ENCODE assay signal across 22 cellular contexts in the genomic region with DNA sequence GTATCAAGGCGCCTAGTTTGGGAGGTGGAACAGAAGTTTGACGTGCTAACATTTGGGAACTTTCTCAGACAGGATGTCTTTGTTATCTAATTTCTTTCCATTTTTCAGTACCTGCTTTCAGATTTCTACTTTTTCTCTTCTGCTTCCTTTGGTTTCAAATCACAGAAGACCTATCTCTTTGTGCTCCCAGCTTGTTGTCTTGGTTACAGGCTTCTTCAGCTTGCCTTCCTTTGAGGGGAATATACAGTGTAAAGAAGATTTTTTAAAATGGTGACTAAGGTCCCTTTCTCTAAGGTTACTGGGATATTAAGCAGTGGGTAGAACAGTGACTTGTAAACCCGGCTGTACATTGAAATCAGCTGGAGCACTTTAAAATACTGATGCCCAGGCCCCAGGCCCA. TPM values are rescaled to one million over a fixed set of nuclear protein-coding genes. Genes with fewer than 3 reads are reported as not detected.
DNase-seq lines count a peak whose midpoint lies in the region; ATAC-seq, FAIRE-seq and TF ChIP-seq lines count a peak whose summit lies in the region.
"Had no signal": no experiment of that assay in that cellular context is flagged by ENCODE, and none has a peak within 500 bp of the region (broad histone marks: within the 10 kb centered on the region; RNA-seq: fewer than 3 reads in every experiment).

No MANE protein-coding gene starts in this region.

- POLR2A ChIA-PET in A549 (lab: Yijun Ruan, JAX): no interaction called here

- ATAC-seq in A549: no peak
- peak; percentile 41 for ATAC-seq in HG03354 (IDR thresholded peaks at IDR 0.05; ENCODE audit: poor library complexity, severe bottlenecking, unreplicated experiment)
- ATAC-seq in activated naive CD4-positive, alpha-beta T cell treated with anti-CD3 and anti-CD28 coated beads, Interleukin-2, amount 50 U/mL, for 72 hours: no peak

- no peaks in the 10 kb centered on the region for H3K27me3 Mint-ChIP-seq in nephron progenitor cell (ENCODE audit: low read depth, poor library complexity)

- no peaks in the 10 kb centered on the region for H3K9me3 ChIP-seq in A549
- H3K9me3 ChIP-seq: HAP-1 had no signal

- TF ChIP-seq POLR2A in A549 (IDR thresholded peaks at IDR 0.05; ENCODE audit: low read length): no peak

- no peak overlapping the region for H3K4me3 Mint-ChIP-seq in nephron progenitor cell
- H3K4me3 Mint-ChIP-seq: CD8-positive, alpha-beta memory T cell had no signal

- H3K27ac ChIP-seq in A549: peak overlapping the region; percentile 27 to 69; a peak in 3 of 6 replicates
- H3K27ac ChIP-seq: C4-2B, GM23248, RWPE1, SK-N-MC had no signal

- peaks cover 31% of the 10 kb centered on the region for H3K36me3 Mint-ChIP-seq in nephron progenitor cell (ENCODE audit: low read depth)
- peaks cover 8 to 16% of the 10 kb centered on the region in 2 donors for H3K36me3 Mint-ChIP-seq in activated naive CD4-positive, alpha-beta T cell treated with anti-CD3 and anti-CD28 coated beads, Interleukin-2, amount 50 U/mL, for 72 hours

- peak; percentile 7 for FAIRE-seq in A549 (lab: Jason Lieb, UNC)

- peaks cover 63% of the 10 kb centered on the region for H3K4me1 ChIP-seq in A549

- no peak for TF ChIP-seq RAD21 in A549 (conservative IDR thresholded peaks at IDR 0.05 in 1 of 2, IDR thresholded peaks at IDR 0.05 in 1 of 2)

- no peak for TF ChIP-seq EP300 in A549 (IDR thresholded peaks at IDR 0.05)

- no peaks in the 10 kb centered on the region for H3K9me3 Mint-ChIP-seq in nephron progenitor cell
- no peaks in the 10 kb centered on the region for H3K9me3 Mint-ChIP-seq in activated naive CD4-positive, alpha-beta T cell treated with anti-CD3 and anti-CD28 coated beads, Interleukin-2, amount 50 U/mL, for 72 hours

- no peak overlapping the region for H3K4me3 ChIP-seq in A549
- H3K4me3 ChIP-seq: GM23248, HAP-1, SK-N-MC had no signal

- peak overlapping the region; percentile 53 for H3K27ac Mint-ChIP-seq in nephron progenitor cell
- no peak overlapping the region for H3K27ac Mint-ChIP-seq in activated naive CD4-positive, alpha-beta T cell treated with anti-CD3 and anti-CD28 coated beads, Interleukin-2, amount 50 U/mL, for 72 hours

- peaks cover 28% of the 10 kb centered on the region for H3K4me1 Mint-ChIP-seq in nephron progenitor cell

- H3K4me2 ChIP-seq in A549: no peak overlapping the region

- TF ChIP-seq CTCF in A549 (IDR thresholded peaks at IDR 0.05) (no peak), GM20000 (IDR thresholded peaks at IDR 0.05; ENCODE audit: extremely low read depth, missing control alignments) (no peak), nephron progenitor cell (IDR thresholded peaks at IDR 0.05) (no peak)

- DNase-seq in A549 (ENCODE audit: low read depth in 1 of 2, low spot score in 1 of 2) (no peak), GM20000 (ENCODE audit: low spot score) (peak; percentile 8), nephron progenitor cell (no peak), NCI-H2081 (lab: John Stamatoyannopoulos, UW) (no peak), mesenteric fat pad (ENCODE audit: low spot score) (no peak)
- no peak for DNase-seq in stimulated activated CD4-positive, alpha-beta T cell treated with anti-CD3 and anti-CD28 coated beads, Interleukin-15, amount 100 ng/mL, for 24 hours
- no peak for DNase-seq in activated naive CD4-positive, alpha-beta T cell treated with anti-CD3 and anti-CD28 coated beads, Interleukin-2, amount 50 U/mL, for 72 hours (ENCODE audit: low spot score in 2 of 2)
- DNase-seq: 8988T; Calu3; CD8-positive, alpha-beta memory T cell; DMS153; GM23248; Karpas-422; MV-4-11; NCI-H1694 treated with DMSO at 0.1 percent for 48 hours; NCI-H510A; SHP77 treated with DMSO at 0.1 percent for 48 hours had no signal

- CTCF ChIA-PET in A549 (lab: Yijun Ruan, JAX): interaction anchor here (0.6 to 1.1 kb wide), 2 partner anchors 104 to 159 kb away, joined by 3 read pairs; no protein-coding TSS in a partner anchor

- WGBS in A549 (ENCODE audit: missing lambda C conversion rate): 91% methylated on average over 3 of the region's 3 CpGs

TF ChIP-seq in A549, 52 proteins besides CTCF, POLR2A, EP300 and RAD21:
- TF ChIP-seq MAFK (IDR thresholded peaks at IDR 0.05; ENCODE audit: partially characterized antibody) (no peak), KDM5A (IDR thresholded peaks at IDR 0.05) (no peak), FOSL2 (IDR thresholded peaks at IDR 0.05) (no peak), FOSL2 (CRISPR knock-in tag; IDR thresholded peaks at IDR 0.05) (no peak), REST (IDR thresholded peaks at IDR 0.05) (no peak), USF2 (IDR thresholded peaks at IDR 0.05) (no peak), GATA3 (IDR thresholded peaks at IDR 0.05; ENCODE audit: borderline replicate concordance) (no peak), FOXS1 (CRISPR knock-in tag; IDR thresholded peaks at IDR 0.05) (no peak), CHD2 (IDR thresholded peaks at IDR 0.05; ENCODE audit: low read length, partially characterized antibody) (no peak), HMGXB4 (CRISPR knock-in tag; IDR thresholded peaks at IDR 0.05; ENCODE audit: borderline replicate concordance) (no peak), ESRRA (IDR thresholded peaks at IDR 0.05; ENCODE audit: borderline replicate concordance, low read length) (no peak), ZC3H11A (IDR thresholded peaks at IDR 0.05) (no peak), SREBF2 (IDR thresholded peaks at IDR 0.05) (no peak)

RNA-seq across cellular contexts. Expression of gene TMEM164, which starts 48.0 kb away (rescaled TPM):
- polyA plus RNA-seq in A549 (2011; rRNA removed) (32.0 and 36.3 TPM in 2 replicates), A549 (2017; fragmentation: RNase III; extraction: RNeasy Plus Mini Kit Qiagen cat#74134 plus additional on column Dnase treatment) (35.3 to 43.7 TPM (median 38.9 TPM) in 3 replicates)
- polyA plus RNA-seq in A549 (2012; cell fraction: cytosol; rRNA removed): 14.8 and 21.4 TPM in 2 replicates
- polyA plus RNA-seq in A549 (2012; cell fraction: nucleus; rRNA removed): 20.1 and 24.0 TPM in 2 replicates
- 44.0 and 45.7 TPM in 2 replicates for polyA minus RNA-seq in A549 (2011; rRNA and poly(A)+ RNA removed)
- total RNA-seq in mesenteric fat pad: 49.7 TPM
- total RNA-seq in activated naive CD4-positive, alpha-beta T cell treated with anti-CD3 and anti-CD28 coated beads, Interleukin-2, amount 50 U/mL, for 72 hours: 10 to 100 TPM; 20.0 to 20.5 TPM
